ENCODE assay signal across 1 cellular context in genomic region chr13:98892077-98892476, GRCh38.
TF ChIP-seq lines count a peak whose summit lies in the region.

No MANE protein-coding gene starts in this region.

TF ChIP-seq in K562, 482 proteins besides CTCF, POLR2A, EP300 and RAD21 (continued from another document):
- TF ChIP-seq UBTF (IDR thresholded peaks at IDR 0.05; ENCODE audit: borderline replicate concordance in 1 of 2, low read depth in 2 of 2, low read length in 2 of 2), result no peak
